ENCODE assay signal across 8 cellular contexts in the genomic region with DNA sequence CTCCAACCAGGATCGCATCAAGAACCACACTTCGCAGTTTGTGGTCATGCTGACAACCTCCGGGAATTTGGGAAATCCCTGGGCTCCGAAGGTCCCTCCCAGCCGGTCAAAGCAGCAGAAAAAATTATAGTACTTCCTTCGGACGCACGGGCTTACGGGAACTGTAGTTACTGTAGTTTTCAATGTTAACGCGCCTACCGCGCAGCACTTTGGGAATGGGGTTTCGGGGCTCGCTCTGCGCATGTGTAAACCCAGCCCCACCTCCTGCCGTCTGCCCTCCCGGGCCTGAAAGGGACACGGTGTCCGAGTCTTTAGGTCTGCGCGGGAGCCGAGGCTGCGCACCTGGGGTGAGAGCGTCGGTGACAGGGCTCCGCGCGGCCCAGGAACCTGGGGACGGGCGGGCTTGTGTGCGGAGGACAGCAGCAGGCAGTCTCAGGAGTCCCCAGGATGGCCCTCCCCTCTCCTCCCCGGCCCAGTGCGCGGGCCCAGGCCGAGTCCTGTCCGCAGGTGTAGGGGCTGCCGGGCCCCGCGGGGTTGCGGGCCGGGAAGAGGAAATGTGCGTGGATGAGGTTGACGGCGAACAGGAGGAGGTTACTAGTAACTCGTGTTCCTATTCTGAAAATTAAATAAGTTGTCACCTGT. TPM values are rescaled to one million over a fixed set of nuclear protein-coding genes. Genes with fewer than 3 reads are reported as not detected.
DNase-seq lines count a peak whose midpoint lies in the region; ATAC-seq and TF ChIP-seq lines count a peak whose summit lies in the region.
"Not testable (repeated sequence)": the region's sequence is repeated elsewhere in the genome, so short reads cannot be mapped to it uniquely, and the experiment has no call there.

A gene (plus strand): TSS at position 236 of the 642 bp plus-strand sequence. CDS start 2,837 bp downstream, outside the sequence.

- peak within 1 kb of the TSS; percentile 55 for H3K27ac Mint-ChIP-seq in activated naive CD4-positive, alpha-beta T cell treated with anti-CD3 and anti-CD28 coated beads, Interleukin-2, amount 10 ng/mL, durations not matched to agents 7 days and 5 days

- H3K9ac ChIP-seq in muscle layer of colon (ENCODE audit: low read length): not testable (repeated sequence)

- peak; percentile 85 for DNase-seq in AG10803 (ENCODE audit: low read depth)
- DNase-seq in SK-N-DZ (ENCODE audit: low spot score): peak; percentile 87
- DNase-seq in activated naive CD4-positive, alpha-beta T cell treated with anti-CD3 and anti-CD28 coated beads, Interleukin-2, amount 10 ng/mL, durations not matched to agents 7 days and 5 days: peak; percentile 79
- peak; percentile 77 for DNase-seq in fibroblast of the conjunctiva (ENCODE audit: low read depth)
- peak; percentile 59 to 67 for DNase-seq in stimulated activated CD4-positive, alpha-beta T cell treated with anti-CD3 and anti-CD28 coated beads, Interleukin-4, amount 100 ng/mL, for 4 hours

- not testable (repeated sequence) for H3K4me1 ChIP-seq in muscle layer of colon (ENCODE audit: insufficient read depth, low read length)

- not testable (repeated sequence) for H3K27me3 Mint-ChIP-seq in activated naive CD4-positive, alpha-beta T cell treated with anti-CD3 and anti-CD28 coated beads, Interleukin-2, amount 10 ng/mL, durations not matched to agents 7 days and 5 days

- CTCF ChIA-PET in activated naive CD4-positive, alpha-beta T cell treated with anti-CD3 and anti-CD28 coated beads, Interleukin-2, amount 10 ng/mL, durations not matched to agents 7 days and 5 days (lab: Charles Lee): not testable (repeated sequence)

- H3K36me3 Mint-ChIP-seq in activated naive CD4-positive, alpha-beta T cell treated with anti-CD3 and anti-CD28 coated beads, Interleukin-2, amount 10 ng/mL, durations not matched to agents 7 days and 5 days: not testable (repeated sequence)

- not testable (repeated sequence) for H3K27ac ChIP-seq in muscle layer of colon (ENCODE audit: low read depth, low read length)

- ATAC-seq in GM19452 (IDR thresholded peaks at IDR 0.05; ENCODE audit: unreplicated experiment) (peak; percentile 94), HG03159 (IDR thresholded peaks at IDR 0.05; ENCODE audit: unreplicated experiment) (peak; percentile 91)

- H3K4me3 ChIP-seq in AG10803 (ENCODE audit: low read length): peak within 1 kb of the TSS; percentile 55
- peak within 1 kb of the TSS; percentile 13 to 59 for H3K4me3 ChIP-seq in muscle layer of colon (ENCODE audit: low read depth in 1 of 2, low read length in 2 of 2)

- H3K9me3 ChIP-seq in muscle layer of colon (ENCODE audit: low read length): not testable (repeated sequence)

- not testable (repeated sequence) for H3K27me3 ChIP-seq in muscle layer of colon (ENCODE audit: control insufficient read depth in 1 of 2, insufficient read depth in 2 of 2, low read length in 2 of 2)

- not testable (repeated sequence) for TF ChIP-seq CTCF in AG10803 (conservative IDR thresholded peaks at IDR 0.05; ENCODE audit: low read length)

- not testable (repeated sequence) for H3K36me3 ChIP-seq in muscle layer of colon (ENCODE audit: insufficient read depth, low read length)

- not testable (repeated sequence) for H3K4me1 Mint-ChIP-seq in activated naive CD4-positive, alpha-beta T cell treated with anti-CD3 and anti-CD28 coated beads, Interleukin-2, amount 10 ng/mL, durations not matched to agents 7 days and 5 days

- H3K9me3 Mint-ChIP-seq in activated naive CD4-positive, alpha-beta T cell treated with anti-CD3 and anti-CD28 coated beads, Interleukin-2, amount 10 ng/mL, durations not matched to agents 7 days and 5 days: not testable (repeated sequence)

- peak within 1 kb of the TSS; percentile 95 for H3K4me3 Mint-ChIP-seq in activated naive CD4-positive, alpha-beta T cell treated with anti-CD3 and anti-CD28 coated beads, Interleukin-2, amount 10 ng/mL, durations not matched to agents 7 days and 5 days

RNA-seq across cellular contexts. Expression of the gene that starts here (rescaled TPM):
- 2.1 and 2.5 TPM in 2 replicates for polyA plus RNA-seq in SK-N-DZ (2014; cell fraction: cytosol; rRNA removed)
- polyA plus RNA-seq in SK-N-DZ (2014; cell fraction: nucleus; rRNA removed): 2.5 and 4.6 TPM in 2 replicates
